ENCODE assay signal across 15 cellular contexts in genomic region chr11:32438883-32439487, GRCh38. TPM values are rescaled to one million over a fixed set of nuclear protein-coding genes. Genes with fewer than 3 reads are reported as not detected.
DNase-seq lines count a peak whose midpoint lies in the region; ATAC-seq and TF ChIP-seq lines count a peak whose summit lies in the region.
"Had no signal": no experiment of that assay in that cellular context is flagged by ENCODE, and none has a peak within 500 bp of the region (broad histone marks: within the 10 kb centered on the region; RNA-seq: fewer than 3 reads in every experiment).

No MANE protein-coding gene starts in this region.

- H3K79me1 ChIP-seq in neuronal stem cell (ENCODE audit: low read depth, low read length): no peaks in the 10 kb centered on the region

- no peak for ATAC-seq in HG03097 (IDR thresholded peaks at IDR 0.05; ENCODE audit: low FRiP score, unreplicated experiment)
- ATAC-seq in HG02588 (IDR thresholded peaks at IDR 0.05; ENCODE audit: unreplicated experiment): no peak
- no peak for ATAC-seq in GM19397 (IDR thresholded peaks at IDR 0.05; ENCODE audit: unreplicated experiment)
- ATAC-seq: activated T-cell treated with anti-CD3 and anti-CD28 coated beads, Interleukin-2, amount 50 U/mL, for 4 hours; natural killer cell had no signal

- no peak overlapping the region for H3K27ac ChIP-seq in neuronal stem cell (replicated peaks; ENCODE audit: low read length)
- H3K27ac ChIP-seq: epithelial cell of prostate had no signal

- peak; percentile 10 for DNase-seq in EH (ENCODE audit: low read depth)
- DNase-seq in M059J (ENCODE audit: low read depth): peak; percentile 67
- peak; percentile 63 for DNase-seq in fibroblast of pulmonary artery (ENCODE audit: low read depth)
- no peak for DNase-seq in neuronal stem cell (ENCODE audit: low spot score)
- no peak for DNase-seq in effector CD8-positive, alpha-beta T cell (lab: John Stamatoyannopoulos, UW)
- DNase-seq: activated B cell treated with CpG ODN at 0.5 μM for 24 hours; activated T-cell treated with anti-CD3 and anti-CD28 coated beads, Interleukin-2, amount 50 U/mL, for 4 hours; CD4-positive, CD25-positive, alpha-beta regulatory T cell; natural killer cell; NCI-H1105; NCI-H526 had no signal

- H4K91ac ChIP-seq in neuronal stem cell (ENCODE audit: low read depth, low read length, poor library complexity): no peak overlapping the region

- H2BK12ac ChIP-seq in neuronal stem cell (ENCODE audit: low read length): no peak overlapping the region

- peaks cover 0 to 6% of the 10 kb centered on the region in 2 donors for H3K4me1 ChIP-seq in neuronal stem cell (ENCODE audit: control insufficient read depth in 2 of 2, insufficient read depth in 1 of 2, low read depth in 1 of 2, low read length in 2 of 2)

- no peak overlapping the region for H4K8ac ChIP-seq in neuronal stem cell (ENCODE audit: low read depth, low read length)

- H3K4me3 ChIP-seq in fibroblast of pulmonary artery (replicated peaks; ENCODE audit: low read depth, low read length): peak overlapping the region; percentile 43
- H3K4me3 ChIP-seq in neuronal stem cell (ENCODE audit: low read length in 2 of 2): no peak overlapping the region

- peak overlapping the region; percentile 17 for H3K14ac ChIP-seq in neuronal stem cell (ENCODE audit: low read length)

- H3K9ac ChIP-seq in neuronal stem cell (ENCODE audit: low read depth, low read length, poor library complexity): no peak overlapping the region

- H2BK120ac ChIP-seq in neuronal stem cell (ENCODE audit: low read depth, low read length): no peak overlapping the region

- peak overlapping the region; percentile 2 for H3K4me2 ChIP-seq in neuronal stem cell (ENCODE audit: insufficient read depth, low read length, poor library complexity, severe bottlenecking)

- H3K23ac ChIP-seq in neuronal stem cell (ENCODE audit: low read depth, low read length, poor library complexity): no peak overlapping the region

- H2AFZ ChIP-seq in neuronal stem cell (ENCODE audit: low read length): peak overlapping the region; percentile 79

- no peak overlapping the region for H2BK5ac ChIP-seq in neuronal stem cell (ENCODE audit: low read length)

- no peak overlapping the region for H2BK15ac ChIP-seq in neuronal stem cell (ENCODE audit: low read length)

- peaks cover 52 to 98% (median 84%) of the 10 kb centered on the region in 3 experiments for H3K27me3 ChIP-seq in neuronal stem cell (ENCODE audit: control insufficient read depth in 3 of 3, insufficient read depth in 3 of 3, low read depth in 1 of 3, low read length in 3 of 3)

- no CpG with 5 or more reads among the region's 47 CpGs for WGBS in neuronal stem cell (ENCODE audit: extremely low coverage in 2 of 2, insufficient read length in 2 of 2, insufficient replicate concordance in 1 of 2), 2 donors

- no peaks in the 10 kb centered on the region for H3K36me3 ChIP-seq in neuronal stem cell (replicated peaks in 1 of 2; ENCODE audit: control insufficient read depth in 2 of 2, insufficient read depth in 2 of 2, low read length in 2 of 2)

- no peak overlapping the region for H2AK5ac ChIP-seq in neuronal stem cell (ENCODE audit: low read depth, low read length)

- peak overlapping the region; percentile 44 for H3K18ac ChIP-seq in neuronal stem cell (ENCODE audit: low read length)

- no peak overlapping the region for H3K4ac ChIP-seq in neuronal stem cell (ENCODE audit: low read length)

- no peak for TF ChIP-seq CTCF in fibroblast of pulmonary artery (IDR thresholded peaks at IDR 0.05; ENCODE audit: low read length, missing control alignments)

- H3K9me3 ChIP-seq in neuronal stem cell (replicated peaks in 1 of 2; ENCODE audit: control insufficient read depth in 2 of 2, insufficient read depth in 1 of 2, low read depth in 1 of 2, low read length in 2 of 2): peaks cover 0 to under 1% of the 10 kb centered on the region in 2 donors

RNA-seq across cellular contexts. Expression of gene WT1, which starts 3.6 kb away (rescaled TPM):
- 4.6 and 5.9 TPM in 2 replicates for total RNA-seq in M059J (2014; rRNA removed; shearing (Covaris generic))
- not detected for polyA plus RNA-seq in neuronal stem cell (2013, experiment 1 of 2)
- not detected for polyA plus RNA-seq in neuronal stem cell (2013, experiment 2 of 2)
- total RNA-seq: activated B cell treated with CpG ODN at 0.5 μM for 24 hours; CD4-positive, CD25-positive, alpha-beta regulatory T cell; natural killer cell had no signal
- polyA plus RNA-seq: CD4-positive, CD25-positive, alpha-beta regulatory T cell had no signal

Comparison
In these comparisons a context has a peak if more than half of its experiments do, and no peak if none do; other contexts are left out.
1. DNase-seq: peak in EH (single experiment), M059J (single experiment) and fibroblast of pulmonary artery (single experiment); none in neuronal stem cell (single experiment) and effector CD8-positive, alpha-beta T cell (single experiment).